Comparison of ENCODE assay signal across 9 cellular contexts in the genomic region with DNA sequence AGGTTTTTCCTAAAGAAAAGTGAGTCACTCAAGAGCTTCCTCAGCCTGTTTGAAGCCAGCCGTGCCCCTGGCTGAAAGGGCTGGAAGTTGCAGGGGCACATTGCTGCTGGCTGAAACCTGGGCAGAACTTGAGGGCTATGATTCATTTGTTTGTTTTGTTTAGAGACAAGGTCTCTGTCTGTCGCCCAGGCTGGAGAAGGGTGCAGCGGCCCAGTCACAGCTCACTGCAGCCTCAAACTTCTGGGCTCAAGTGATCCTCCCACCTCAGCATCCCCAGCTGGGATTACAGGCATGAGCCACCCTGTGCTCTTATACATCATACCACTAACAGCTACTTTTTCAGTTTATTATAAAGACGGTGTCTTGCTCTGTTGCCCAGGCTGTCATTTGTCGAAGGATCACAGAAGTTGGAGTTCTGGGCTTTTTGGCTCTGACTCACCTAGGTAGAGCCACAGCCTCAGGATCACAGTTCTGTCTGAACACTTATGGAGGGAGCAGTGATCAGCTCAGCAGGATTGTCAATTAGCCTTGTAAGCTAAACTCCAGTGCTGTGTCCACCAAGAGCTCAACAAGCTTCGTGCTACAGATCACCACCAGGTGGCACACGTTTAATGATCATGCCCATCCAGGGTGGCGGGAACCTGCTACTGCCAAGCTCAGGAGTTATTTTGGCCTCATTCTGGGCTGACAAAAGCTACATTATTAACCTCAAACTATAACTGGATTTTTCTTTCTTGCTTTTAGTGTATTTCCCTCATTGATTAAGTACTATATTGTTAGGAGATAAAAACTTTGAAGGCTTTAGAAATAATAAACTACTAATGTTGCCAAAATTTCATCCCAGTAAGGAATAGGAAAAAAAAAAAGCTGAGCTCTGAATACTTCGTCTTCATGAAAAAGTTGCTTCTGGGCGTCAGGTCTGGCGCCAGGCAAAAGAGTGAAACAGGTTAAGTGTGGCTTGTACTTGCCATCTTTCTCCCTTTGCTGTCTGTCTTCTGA. TPM values are rescaled to one million over a fixed set of nuclear protein-coding genes. Genes with fewer than 3 reads are reported as not detected.
DNase-seq lines count a peak whose midpoint lies in the region; ATAC-seq and TF ChIP-seq lines count a peak whose summit lies in the region.
"Had no signal": no experiment of that assay in that cellular context is flagged by ENCODE, and none has a peak within 500 bp of the region (broad histone marks: within the 10 kb centered on the region; RNA-seq: fewer than 3 reads in every experiment).

No MANE protein-coding gene starts in this region.

- peaks cover 4% of the 10 kb centered on the region for H3K27me3 Mint-ChIP-seq in activated T-helper 2 cell treated with anti-CD3 and anti-CD28 coated beads, Interferon-gamma antibody, Interleukin-2, Interleukin-4, amounts not matched to agents 10 μg/mL and 5 μg/mL and 100 μg/mL, durations not matched to agents 14 hours and 24 hours and 36 hours (ENCODE audit: low read depth)

- peak; percentile 60 for DNase-seq in CMK (ENCODE audit: low read depth)
- peak; percentile 91 for DNase-seq in M059J (ENCODE audit: low read depth)
- no peak for DNase-seq in RWPE2 (ENCODE audit: low spot score)
- peak; percentile 60 for DNase-seq in activated T-helper 2 cell treated with anti-CD3 and anti-CD28 coated beads, Interferon-gamma antibody, Interleukin-2, Interleukin-4, amounts not matched to agents 10 μg/mL and 5 μg/mL and 100 μg/mL, durations not matched to agents 14 hours and 24 hours and 36 hours (ENCODE audit: low spot score)
- DNase-seq in foreskin keratinocyte, result peak; percentile 58 to 76
- peak; percentile 73 to 80 (median 77) for DNase-seq in ovary
- peak; percentile 54 to 60 for DNase-seq in uterus

- H3K4me1 Mint-ChIP-seq in activated T-helper 2 cell treated with anti-CD3 and anti-CD28 coated beads, Interferon-gamma antibody, Interleukin-2, Interleukin-4, amounts not matched to agents 10 μg/mL and 5 μg/mL and 100 μg/mL, durations not matched to agents 14 hours and 24 hours and 36 hours (ENCODE audit: low read depth), result peaks cover 2% of the 10 kb centered on the region

- no peak for TF ChIP-seq POLR2A in ovary (IDR thresholded peaks at IDR 0.05)
- no peak for TF ChIP-seq POLR2A in uterus (IDR thresholded peaks at IDR 0.05)

- TF ChIP-seq EP300 in ovary (IDR thresholded peaks at IDR 0.05), result no peak

- no peak overlapping the region for H3K27ac Mint-ChIP-seq in activated T-helper 2 cell treated with anti-CD3 and anti-CD28 coated beads, Interferon-gamma antibody, Interleukin-2, Interleukin-4, amounts not matched to agents 10 μg/mL and 5 μg/mL and 100 μg/mL, durations not matched to agents 14 hours and 24 hours and 36 hours

- intact Hi-C loops in activated T-helper 2 cell treated with anti-CD3 and anti-CD28 coated beads, Interferon-gamma antibody, Interleukin-2, Interleukin-4, amounts not matched to agents 10 μg/mL and 5 μg/mL and 100 μg/mL, durations not matched to agents 14 hours and 24 hours and 36 hours (cut with micrococcal nuclease), result loop anchor here (1.0 to 5.0 kb wide), 3 partner anchors 90 to 283 kb away; no protein-coding TSS in a partner anchor
- intact Hi-C loops in ovary (cut with DNase I) (no loop called here), uterus (cut with DNase I; ENCODE audit: low total_unique reads) (no loop called here)

- H3K9me3 ChIP-seq in RWPE2 (ENCODE audit: severe bottlenecking) (no peaks in the 10 kb centered on the region), ovary (no peaks in the 10 kb centered on the region), uterus (no peaks in the 10 kb centered on the region)

- 44 to 53% (median 47%) methylated on average over 11 of the region's 11 CpGs for WGBS in ovary, 3 donors

- no peak overlapping the region for H3K4me3 Mint-ChIP-seq in activated T-helper 2 cell treated with anti-CD3 and anti-CD28 coated beads, Interferon-gamma antibody, Interleukin-2, Interleukin-4, amounts not matched to agents 10 μg/mL and 5 μg/mL and 100 μg/mL, durations not matched to agents 14 hours and 24 hours and 36 hours (ENCODE audit: low read depth)

- H3K4me1 ChIP-seq in RWPE2 (ENCODE audit: insufficient read depth, poor library complexity, severe bottlenecking) (no peaks in the 10 kb centered on the region), foreskin keratinocyte (no peaks in the 10 kb centered on the region), ovary (ENCODE audit: insufficient read depth) (peaks cover 2% of the 10 kb centered on the region), uterus (no peaks in the 10 kb centered on the region)

- H3K36me3 ChIP-seq in RWPE2 (ENCODE audit: low read depth) (no peaks in the 10 kb centered on the region), ovary (no peaks in the 10 kb centered on the region), uterus (no peaks in the 10 kb centered on the region)

- no peak overlapping the region for H3K4me3 ChIP-seq in RWPE2 (ENCODE audit: severe bottlenecking)
- no peak overlapping the region for H3K4me3 ChIP-seq in ovary
- no peak overlapping the region for H3K4me3 ChIP-seq in uterus

- no peak overlapping the region for H3K27ac ChIP-seq in RWPE2 (ENCODE audit: poor library complexity, severe bottlenecking)
- no peak overlapping the region for H3K27ac ChIP-seq in foreskin keratinocyte
- H3K27ac ChIP-seq in ovary, result no peak overlapping the region
- H3K27ac ChIP-seq in uterus, result no peak overlapping the region

- ATAC-seq in GM21526 (IDR thresholded peaks at IDR 0.05; ENCODE audit: low FRiP score, unreplicated experiment), result peak; percentile 69
- peak; percentile 92 for ATAC-seq in RWPE2 (ENCODE audit: low read depth)
- peak; percentile 94 for ATAC-seq in foreskin keratinocyte

- H3K27me3 ChIP-seq in RWPE2 (ENCODE audit: insufficient read depth, poor library complexity, severe bottlenecking) (no peaks in the 10 kb centered on the region), foreskin keratinocyte (no peaks in the 10 kb centered on the region), ovary (no peaks in the 10 kb centered on the region), uterus (no peaks in the 10 kb centered on the region)

- TF ChIP-seq CTCF in RWPE2 (IDR thresholded peaks at IDR 0.05; ENCODE audit: poor library complexity, severe bottlenecking) (peak; percentile 86), foreskin keratinocyte (conservative IDR thresholded peaks at IDR 0.05) (peak; percentile 73), ovary (IDR thresholded peaks at IDR 0.05) (peak; percentile 33 to 49 (median 38)), uterus (IDR thresholded peaks at IDR 0.05) (peak; percentile 44 to 59 (median 47))

- H3K36me3 Mint-ChIP-seq in activated T-helper 2 cell treated with anti-CD3 and anti-CD28 coated beads, Interferon-gamma antibody, Interleukin-2, Interleukin-4, amounts not matched to agents 10 μg/mL and 5 μg/mL and 100 μg/mL, durations not matched to agents 14 hours and 24 hours and 36 hours (ENCODE audit: low read depth), result no peaks in the 10 kb centered on the region

- H3K9me3 Mint-ChIP-seq in activated T-helper 2 cell treated with anti-CD3 and anti-CD28 coated beads, Interferon-gamma antibody, Interleukin-2, Interleukin-4, amounts not matched to agents 10 μg/mL and 5 μg/mL and 100 μg/mL, durations not matched to agents 14 hours and 24 hours and 36 hours, result no peaks in the 10 kb centered on the region

RNA-seq across cellular contexts. Expression of a gene that starts 57.9 kb away (rescaled TPM):
- total RNA-seq in M059J (2014; rRNA removed; shearing (Covaris generic)), result 0.02 TPM in 1 of 2 replicates, not detected in the other
- total RNA-seq in activated T-helper 2 cell treated with anti-CD3 and anti-CD28 coated beads, Interferon-gamma antibody, Interleukin-2, Interleukin-4, amounts not matched to agents 10 μg/mL and 5 μg/mL and 100 μg/mL, durations not matched to agents 14 hours and 24 hours and 36 hours, result 0.25 TPM in 1 of 2 replicates, not detected in the other
- total RNA-seq in foreskin keratinocyte (0.28 and 0.37 TPM in 2 replicates), ovary (1 to 10 TPM; 1.3 to 4.4 (median 3.4) TPM), uterus (1 to 10 TPM in 3 of 4 donors, under 1 TPM in 1; 0.88 to 5.9 (median 2.2) TPM)
- polyA plus RNA-seq in foreskin keratinocyte (0.18 and 0.34 TPM in 2 replicates), ovary (1 to 10 TPM; 2.2 to 2.8 TPM)
- total RNA-seq: T-helper 2 cell treated with Interferon-gamma antibody and Interleukin-4, amounts not matched to agents 100 ng/mL and 5 ng/mL, for 36 hours had no signal
